Comparison of ENCODE assay signal across 17 cellular contexts in genomic region chr3:169619793-169620192, GRCh38. TPM values are rescaled to one million over a fixed set of nuclear protein-coding genes. Genes with fewer than 3 reads are reported as not detected.
DNase-seq lines count a peak whose midpoint lies in the region; ATAC-seq and TF ChIP-seq lines count a peak whose summit lies in the region.
"Had no signal": no experiment of that assay in that cellular context is flagged by ENCODE, and none has a peak within 500 bp of the region (broad histone marks: within the 10 kb centered on the region; RNA-seq: fewer than 3 reads in every experiment).

No MANE protein-coding gene starts in this region.

- H3K79me2 ChIP-seq in OCI-LY7 (ENCODE audit: insufficient read depth, low read depth, low read length), result no peaks in the 10 kb centered on the region

- no peak overlapping the region for H3K4me3 ChIP-seq in OCI-LY7 (ENCODE audit: low read depth, low read length, poor library complexity, severe bottlenecking)
- H3K4me3 ChIP-seq in mucosa of descending colon, result no peak overlapping the region
- no peak overlapping the region for H3K4me3 ChIP-seq in A673 (ENCODE audit: low read depth, low read length, poor library complexity, severe bottlenecking)

- H2AFZ ChIP-seq in OCI-LY7 (ENCODE audit: low read length), result no peak overlapping the region

- DNase-seq in DMS153 (lab: John Stamatoyannopoulos, UW) (peak; percentile 74), NCI-H1417 (lab: John Stamatoyannopoulos, UW) (peak in 2 of 3 experiments; percentile 70 to 89), OCI-LY7 (ENCODE audit: low spot score) (no peak), mucosa of descending colon (no peak), HT-29 (ENCODE audit: low spot score) (no peak), A673 (ENCODE audit: low spot score) (no peak)
- DNase-seq: activated CD4-positive, alpha-beta T cell treated with anti-CD3 and anti-CD28 coated beads for 48 hours; activated naive CD8-positive, alpha-beta T cell treated with anti-CD3 and anti-CD28 coated beads for 36 hours; activated T-cell treated with anti-CD3 and anti-CD28 coated beads for 4 hours; AML-193; DMS79 treated with DMSO at 0.1 percent for 48 hours; islet precursor cell; NCI-H524; substantia nigra; T-helper 9 cell had no signal

- H3K27ac ChIP-seq in OCI-LY7 (ENCODE audit: low read depth, low read length, poor library complexity, severe bottlenecking), result no peak overlapping the region
- no peak overlapping the region for H3K27ac ChIP-seq in A673 (ENCODE audit: low read depth, low read length, poor library complexity, severe bottlenecking)

- CTCF ChIA-PET in OCI-LY7 (lab: Charles Lee; ENCODE audit: unreplicated experiment), result no interaction called here
- CTCF ChIA-PET in A673 (lab: Charles Lee), result no interaction called here

- no peaks in the 10 kb centered on the region for H3K36me3 ChIP-seq in OCI-LY7 (ENCODE audit: insufficient read depth, low read length)
- no peaks in the 10 kb centered on the region for H3K36me3 ChIP-seq in mucosa of descending colon (ENCODE audit: low read depth)
- no peaks in the 10 kb centered on the region for H3K36me3 ChIP-seq in A673 (ENCODE audit: insufficient read depth, low read length, poor library complexity, severe bottlenecking)

- POLR2A ChIA-PET in OCI-LY7 (lab: Charles Lee) (no interaction called here), A673 (lab: Charles Lee; ENCODE audit: low non-redundant PET) (no interaction called here)

- H4K20me1 ChIP-seq in OCI-LY7 (ENCODE audit: insufficient read depth, low read length), result no peaks in the 10 kb centered on the region

- intact Hi-C loops in OCI-LY7 (cut with micrococcal nuclease; ENCODE audit: unreplicated experiment) (no loop called here), mucosa of descending colon (cut with DNase I, micrococcal nuclease) (no loop called here), A673 (cut with micrococcal nuclease; ENCODE audit: unreplicated experiment) (no loop called here)

- peaks cover 30% of the 10 kb centered on the region for H3K27me3 ChIP-seq in A673 (replicated peaks; ENCODE audit: insufficient read depth, low read depth, low read length, poor library complexity)

- TF ChIP-seq CTCF in OCI-LY7 (conservative IDR thresholded peaks at IDR 0.05; ENCODE audit: low read length) (peak; percentile 34), mucosa of descending colon (IDR thresholded peaks at IDR 0.05) (no peak), A673 (conservative IDR thresholded peaks at IDR 0.05; ENCODE audit: low read depth, low read length) (no peak; the same call in 1 of the 2 replicates)

- H3K9me3 ChIP-seq in OCI-LY7 (ENCODE audit: low read length) (no peaks in the 10 kb centered on the region), mucosa of descending colon (no peaks in the 10 kb centered on the region), A673 (ENCODE audit: low read depth, low read length, poor library complexity, severe bottlenecking) (no peaks in the 10 kb centered on the region)

- H3K4me1 ChIP-seq in OCI-LY7 (ENCODE audit: insufficient read depth, low read length, poor library complexity, severe bottlenecking) (no peaks in the 10 kb centered on the region), mucosa of descending colon (ENCODE audit: low read depth) (no peaks in the 10 kb centered on the region), A673 (ENCODE audit: insufficient read depth, low read length, poor library complexity, severe bottlenecking) (no peaks in the 10 kb centered on the region)

- no TSS peak for BruUV-seq in OCI-LY7 (replicated peaks; lab: Mats Ljungman, UMichigan)
- BruUV-seq in A673 (replicated peaks; lab: Mats Ljungman, UMichigan), result no TSS peak

- no peak overlapping the region for H3K4me2 ChIP-seq in OCI-LY7 (ENCODE audit: low read length)

- no peaks in the 10 kb centered on the region for H3K9me2 ChIP-seq in OCI-LY7 (ENCODE audit: insufficient read depth, low read length)

- ATAC-seq in mucosa of descending colon (peak; percentile 53), HG02840 (IDR thresholded peaks at IDR 0.05; ENCODE audit: low FRiP score, unreplicated experiment) (no peak), GM18861 (IDR thresholded peaks at IDR 0.05; ENCODE audit: unreplicated experiment) (no peak)

RNA-seq across cellular contexts. Expression of gene MECOM, which starts 43.7 kb away (rescaled TPM):
- total RNA-seq in OCI-LY7 (2014; rRNA removed; shearing (Covaris generic)), result not detected in 2 replicates
- total RNA-seq in OCI-LY7 (2022) (not detected in 2 replicates), mucosa of descending colon (100 to 1,000 TPM in 1 of 3 donors, 10 to 100 TPM in 2; 39.8 to 105 (median 90.5) TPM), A673 (2021) (not detected in 2 replicates)
- total RNA-seq in HT-29 (2014; rRNA removed; shearing (Covaris generic)), result 27.3 and 27.9 TPM in 2 replicates
- total RNA-seq: activated naive CD8-positive, alpha-beta T cell treated with anti-CD3 and anti-CD28 coated beads for 36 hours had no signal

Comparison
In these comparisons a context has a peak if more than half of its experiments do, and no peak if none do; other contexts are left out.
1. DNase-seq: peak in DMS153 (single experiment) and NCI-H1417 (2 of 3); none in OCI-LY7 (single experiment), mucosa of descending colon (0 of 3), HT-29 (single experiment) and A673 (single experiment).
2. RNA of gene MECOM, which starts 43.7 kb away (total RNA-seq): 39.8 to 105 TPM in mucosa of descending colon and 27.3 to 27.9 TPM in HT-29; not detected in A673 and not detected in OCI-LY7; every median in the first group is over 10 times any median in the second.